In the genomic region with DNA sequence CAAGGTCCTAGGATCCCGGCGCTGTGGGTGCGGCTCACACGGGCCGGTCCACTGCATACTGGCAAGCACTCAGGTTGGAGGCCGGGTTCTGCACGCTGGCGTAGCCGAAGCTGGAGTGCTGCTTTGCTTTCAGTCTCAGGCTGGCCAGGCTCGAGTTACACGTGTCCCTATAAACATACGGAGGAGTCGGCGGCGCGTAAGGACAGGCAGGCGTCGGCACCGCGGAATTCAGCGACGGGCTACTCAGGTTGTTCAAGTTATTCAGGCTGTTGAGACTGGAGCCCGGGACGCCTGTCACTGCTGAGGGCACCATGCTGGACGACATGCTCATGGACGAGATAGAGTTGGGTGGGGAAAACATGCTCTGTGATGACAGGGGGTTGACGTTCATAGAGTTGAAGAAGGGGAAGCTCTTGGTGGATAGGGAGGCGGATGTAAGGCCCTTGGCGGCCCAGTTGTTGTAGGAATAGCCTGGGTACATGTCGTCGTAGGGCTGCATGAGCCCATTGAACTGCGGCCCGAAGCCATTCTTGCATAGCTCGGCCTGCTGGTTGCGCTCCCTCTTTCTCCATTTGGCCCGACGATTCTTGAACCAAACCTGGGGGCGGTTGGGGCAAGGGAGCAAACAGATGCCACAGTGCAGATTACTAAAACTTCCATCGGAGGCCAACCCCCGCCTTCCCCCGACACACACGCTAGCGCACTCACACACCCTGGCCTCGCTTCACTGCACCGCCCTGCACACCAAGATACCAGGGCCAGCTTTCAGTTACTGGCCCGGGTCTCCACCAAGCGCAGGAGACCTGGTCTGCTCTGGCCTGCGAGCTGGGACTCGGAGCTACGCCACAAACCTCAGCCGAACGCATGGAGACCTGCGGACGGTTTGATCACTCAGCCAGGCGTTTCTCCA, we compare ENCODE assay signal across 13 cellular contexts. TPM values are rescaled to one million over a fixed set of nuclear protein-coding genes. Genes with fewer than 3 reads are reported as not detected.
DNase-seq lines count a peak whose midpoint lies in the region; ATAC-seq and TF ChIP-seq lines count a peak whose summit lies in the region.
"Had no signal": no experiment of that assay in that cellular context is flagged by ENCODE, and none has a peak within 500 bp of the region (broad histone marks: within the 10 kb centered on the region; RNA-seq: fewer than 3 reads in every experiment).

No MANE protein-coding gene starts in this region.

- H3K4me3 Mint-ChIP-seq in activated T-cell treated with anti-CD3 and anti-CD28 coated beads, Interleukin-2, amount 50 U/mL, for 72 hours: peak overlapping the region; percentile 53 to 69
- H3K4me3 Mint-ChIP-seq in brain (peak overlapping the region; percentile 17 to 88 (median 80)), memory B cell (no peak overlapping the region)
- H3K4me3 Mint-ChIP-seq: activated naive CD4-positive, alpha-beta T cell treated with anti-CD3 and anti-CD28 coated beads, Interleukin-2, amount 50 U/mL, for 24 hours; natural killer cell had no signal

- no peak overlapping the region for H3K27ac Mint-ChIP-seq in activated T-cell treated with anti-CD3 and anti-CD28 coated beads, Interleukin-2, amount 50 U/mL, for 72 hours
- peak overlapping the region in 3 of 5 experiments; percentile 51 to 94 (median 91) for H3K27ac Mint-ChIP-seq in brain
- peak overlapping the region; percentile 12 for H3K27ac Mint-ChIP-seq in memory B cell
- H3K27ac Mint-ChIP-seq: activated naive CD4-positive, alpha-beta T cell treated with anti-CD3 and anti-CD28 coated beads, Interleukin-2, amount 50 U/mL, for 24 hours; natural killer cell had no signal

- peak overlapping the region; percentile 17 for H3K4me3 ChIP-seq in thoracic aorta

- H3K9me3 ChIP-seq in thoracic aorta: no peaks in the 10 kb centered on the region

- H3K36me3 Mint-ChIP-seq in activated T-cell treated with anti-CD3 and anti-CD28 coated beads, Interleukin-2, amount 50 U/mL, for 72 hours (ENCODE audit: insufficient read depth in 2 of 2): peaks cover 3 to 7% of the 10 kb centered on the region in 2 donors
- H3K36me3 Mint-ChIP-seq in brain: peaks cover 19% of the 10 kb centered on the region
- H3K36me3 Mint-ChIP-seq in memory B cell: no peaks in the 10 kb centered on the region

- no peak for DNase-seq in activated T-cell treated with anti-CD3 and anti-CD28 coated beads, Interleukin-2, amount 50 U/mL, for 72 hours
- no peak for DNase-seq in activated T-cell treated with anti-CD3 and anti-CD28 coated beads, Interleukin-2, amount 50 U/mL, for 1 hour
- no peak for DNase-seq in memory B cell (ENCODE audit: low spot score in 2 of 2)
- no peak for DNase-seq in thoracic aorta (ENCODE audit: low spot score)
- DNase-seq in COR-L47 (lab: John Stamatoyannopoulos, UW): no peak
- no peak for DNase-seq in HuH-7 (ENCODE audit: low spot score)
- DNase-seq: natural killer cell; SHP77; stimulated activated naive CD4-positive, alpha-beta T cell treated with Interleukin-2 at 50 U/mL for 16 hours had no signal

- peaks cover 49% of the 10 kb centered on the region for H3K4me1 Mint-ChIP-seq in activated T-cell treated with anti-CD3 and anti-CD28 coated beads, Interleukin-2, amount 50 U/mL, for 72 hours (ENCODE audit: low read depth)
- H3K4me1 Mint-ChIP-seq in brain: peaks cover 60% of the 10 kb centered on the region
- peaks cover 10% of the 10 kb centered on the region for H3K4me1 Mint-ChIP-seq in memory B cell

- peaks cover 51% of the 10 kb centered on the region for H3K27me3 ChIP-seq in thoracic aorta (replicated peaks; ENCODE audit: insufficient read depth)

- no peaks in the 10 kb centered on the region for H3K36me3 ChIP-seq in thoracic aorta

- ATAC-seq in activated T-cell treated with anti-CD3 and anti-CD28 coated beads, Interleukin-2, amount 50 U/mL, for 72 hours (replicated peaks in 1 of 2): no peak
- ATAC-seq in memory B cell (ENCODE audit: low read depth) (no peak), thoracic aorta (ENCODE audit: insufficient number of reproducible peaks, low FRiP score, low read depth) (no peak), HG03439 (IDR thresholded peaks at IDR 0.05; ENCODE audit: unreplicated experiment) (no peak)
- ATAC-seq: natural killer cell had no signal

- no peaks in the 10 kb centered on the region for H3K9me3 Mint-ChIP-seq in activated T-cell treated with anti-CD3 and anti-CD28 coated beads, Interleukin-2, amount 50 U/mL, for 72 hours
- H3K9me3 Mint-ChIP-seq in brain (peaks cover 0 to 10% (median 3%) of the 10 kb centered on the region in 5 experiments), memory B cell (no peaks in the 10 kb centered on the region)
- H3K9me3 Mint-ChIP-seq: natural killer cell had no signal

- H3K27ac ChIP-seq in thoracic aorta: no peak overlapping the region

- peaks cover 25% of the 10 kb centered on the region in 2 donors for H3K4me1 ChIP-seq in thoracic aorta (ENCODE audit: control insufficient read depth in 1 of 2, low read depth in 2 of 2)

- TF ChIP-seq CTCF in brain (conservative IDR thresholded peaks at IDR 0.05) (no peak), thoracic aorta (IDR thresholded peaks at IDR 0.05) (no peak)

- peaks cover 86% of the 10 kb centered on the region for H3K27me3 Mint-ChIP-seq in activated T-cell treated with anti-CD3 and anti-CD28 coated beads, Interleukin-2, amount 50 U/mL, for 72 hours (ENCODE audit: low read depth)
- H3K27me3 Mint-ChIP-seq in brain (peaks cover 100% of the 10 kb centered on the region), memory B cell (peaks cover 18% of the 10 kb centered on the region)

RNA-seq across cellular contexts. Expression of gene PITX2, which starts 4.5 kb away (rescaled TPM):
- under 1 TPM in 1 of 2 donors, not detected in 1; 0.31 TPM for total RNA-seq in activated T-cell treated with anti-CD3 and anti-CD28 coated beads, Interleukin-2, amount 50 U/mL, for 72 hours
- polyA plus RNA-seq in brain (ENCODE audit: insufficient read depth, low read depth, low replicate concordance): not detected
- not detected for total RNA-seq in thoracic aorta
- total RNA-seq: dermis microvascular lymphatic vessel endothelial cell, natural killer cell had no signal
